ENCODE assay signal across 8 cellular contexts in genomic region chr16:11668590-11669379, GRCh38. TPM values are rescaled to one million over a fixed set of nuclear protein-coding genes. Genes with fewer than 3 reads are reported as not detected.
A peak's percentile ranks its signal among the peaks of the same experiment; 100 is the strongest.
DNase-seq lines count a peak whose midpoint lies in the region; ATAC-seq lines count a peak whose summit lies in the region.

No MANE protein-coding gene starts in this region.

- DNase-seq in T-cell (peak in 14 of 34 experiments; percentile 20 to 49 (median 32)), DMS114 treated with DMSO at 0.1 percent for 48 hours (lab: John Stamatoyannopoulos, UW; ENCODE audit: unreplicated experiment) (no peak), NCI-H1048 (lab: John Stamatoyannopoulos, UW) (no peak)
- DNase-seq in natural killer cell treated with Interleukin-12 subunit alpha and Interleukin-12 subunit beta and Interleukin-15 and Interleukin-18, amount 100 ng/mL, for 72 hours (ENCODE audit: low spot score) = no peak

- no peaks in the 10 kb centered on the region for H3K27me3 Mint-ChIP-seq in T-cell
- H3K27me3 Mint-ChIP-seq in natural killer cell treated with Interleukin-12 subunit alpha and Interleukin-12 subunit beta and Interleukin-15 and Interleukin-18, amount 100 ng/mL, for 72 hours = peaks cover 0 to 2% of the 10 kb centered on the region in 2 donors

- H3K4me3 Mint-ChIP-seq in T-cell = peak overlapping the region; percentile 82 to 83 (median 83)
- H3K4me3 Mint-ChIP-seq in natural killer cell treated with Interleukin-12 subunit alpha and Interleukin-12 subunit beta and Interleukin-15 and Interleukin-18, amount 100 ng/mL, for 72 hours = peak overlapping the region; percentile 66

- ATAC-seq in GM18498 (IDR thresholded peaks at IDR 0.05; ENCODE audit: unreplicated experiment) (peak; percentile 9), T-cell (replicated peaks in 1 of 4) (peak; percentile 2 to 13 (median 6)), GM21825 (IDR thresholded peaks at IDR 0.05; ENCODE audit: unreplicated experiment) (no peak), HG03565 (IDR thresholded peaks at IDR 0.05; ENCODE audit: unreplicated experiment) (no peak)
- no peak for ATAC-seq in natural killer cell treated with Interleukin-12 subunit alpha and Interleukin-12 subunit beta and Interleukin-15 and Interleukin-18, amount 100 ng/mL, for 72 hours

- no peaks in the 10 kb centered on the region for H3K36me3 ChIP-seq in endocrine pancreas (ENCODE audit: control insufficient read depth, insufficient read depth, low read length)

- H3K4me1 ChIP-seq in endocrine pancreas (ENCODE audit: control insufficient read depth, insufficient read depth, low read length) = no peaks in the 10 kb centered on the region

- H3K27me3 ChIP-seq in endocrine pancreas (ENCODE audit: control insufficient read depth, insufficient read depth, low read length) = no peaks in the 10 kb centered on the region

- H3K4me3 ChIP-seq in endocrine pancreas (ENCODE audit: control insufficient read depth, insufficient read depth, low read length) = no peak overlapping the region

- H3K36me3 Mint-ChIP-seq in T-cell = no peaks in the 10 kb centered on the region
- H3K36me3 Mint-ChIP-seq in natural killer cell treated with Interleukin-12 subunit alpha and Interleukin-12 subunit beta and Interleukin-15 and Interleukin-18, amount 100 ng/mL, for 72 hours = no peaks in the 10 kb centered on the region

- peak overlapping the region; percentile 92 for H3K27ac Mint-ChIP-seq in T-cell
- H3K27ac Mint-ChIP-seq in natural killer cell treated with Interleukin-12 subunit alpha and Interleukin-12 subunit beta and Interleukin-15 and Interleukin-18, amount 100 ng/mL, for 72 hours = no peak overlapping the region

- POLR2A ChIA-PET in T-cell (lab: Charles Lee) = interaction anchor here in 1 of 2 donors (0.6 kb wide), 1 partner anchor 20 kb away, joined by 3 read pairs; no protein-coding TSS in a partner anchor

- H3K9me3 ChIP-seq in endocrine pancreas (ENCODE audit: control insufficient read depth, low read length) = no peaks in the 10 kb centered on the region

- H3K9ac ChIP-seq in endocrine pancreas (ENCODE audit: control insufficient read depth, insufficient read depth, low read length) = peak overlapping the region; percentile 52

- peaks cover 75 to 79% (median 77%) of the 10 kb centered on the region in 3 donors for H3K4me1 Mint-ChIP-seq in T-cell
- H3K4me1 Mint-ChIP-seq in natural killer cell treated with Interleukin-12 subunit alpha and Interleukin-12 subunit beta and Interleukin-15 and Interleukin-18, amount 100 ng/mL, for 72 hours (ENCODE audit: low read depth in 2 of 2) = peaks cover 25 to 29% of the 10 kb centered on the region in 2 donors

- H3K9me3 Mint-ChIP-seq in T-cell = no peaks in the 10 kb centered on the region
- no peaks in the 10 kb centered on the region for H3K9me3 Mint-ChIP-seq in natural killer cell treated with Interleukin-12 subunit alpha and Interleukin-12 subunit beta and Interleukin-15 and Interleukin-18, amount 100 ng/mL, for 72 hours

- CTCF ChIA-PET in T-cell (lab: Charles Lee) = interaction anchor here in 1 of 2 donors (0.6 to 1.0 kb wide), 2 partner anchors 110 to 314 kb away, joined by 3 read pairs; no protein-coding TSS in a partner anchor

RNA-seq across cellular contexts. Expression of gene SNN, which starts 0.5 kb away (rescaled TPM):
- 10 to 100 TPM; 17.4 to 56.2 (median 22.7) TPM for total RNA-seq in T-cell
- 1 to 10 TPM in 1 of 2 donors, under 1 TPM in 1; 0.43 to 1.1 TPM for total RNA-seq in natural killer cell treated with Interleukin-12 subunit alpha and Interleukin-12 subunit beta and Interleukin-15 and Interleukin-18, amount 100 ng/mL, for 72 hours

Comparison
In these comparisons a context has a peak if more than half of its experiments do, and no peak if none do; other contexts are left out.
1. ATAC-seq: peak in GM18498 (single experiment) and T-cell (4 of 4); none in natural killer cell treated with Interleukin-12 subunit alpha and Interleukin-12 subunit beta and Interleukin-15 and Interleukin-18, amount 100 ng/mL, for 72 hours (0 of 2), GM21825 (single experiment) and HG03565 (single experiment).
2. H3K27ac Mint-ChIP-seq: peak in T-cell (2 of 2); none in natural killer cell treated with Interleukin-12 subunit alpha and Interleukin-12 subunit beta and Interleukin-15 and Interleukin-18, amount 100 ng/mL, for 72 hours (0 of 2).
3. RNA of gene SNN, which starts 0.5 kb away (total RNA-seq): 17.4 to 56.2 TPM in T-cell; 0.43 to 1.1 TPM in natural killer cell treated with Interleukin-12 subunit alpha and Interleukin-12 subunit beta and Interleukin-15 and Interleukin-18, amount 100 ng/mL, for 72 hours; every median in the first group is over 4 times any median in the second.